9 cellular contexts compared by ENCODE assay signal in the genomic region with DNA sequence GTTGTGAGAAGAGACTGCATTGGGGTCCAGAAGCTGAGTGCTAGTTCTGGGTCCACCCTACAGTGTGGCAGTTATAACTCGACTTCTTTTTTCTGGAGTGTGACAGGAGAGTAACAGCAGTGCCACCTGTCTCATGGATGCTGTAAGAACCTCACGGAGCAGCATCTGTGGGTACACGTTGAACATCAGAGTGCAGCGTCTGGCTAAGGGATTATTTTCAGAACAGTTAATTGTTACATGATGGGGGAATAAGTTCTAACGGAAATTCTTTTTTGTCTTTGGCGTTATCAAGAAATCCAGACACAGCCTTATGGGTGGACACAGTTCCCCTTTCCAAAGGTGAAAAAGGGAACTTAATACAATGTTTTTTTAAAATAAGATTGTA. TPM values are rescaled to one million over a fixed set of nuclear protein-coding genes. Genes with fewer than 3 reads are reported as not detected.
DNase-seq lines count a peak whose midpoint lies in the region; ATAC-seq and TF ChIP-seq lines count a peak whose summit lies in the region.
"Had no signal": no experiment of that assay in that cellular context is flagged by ENCODE, and none has a peak within 500 bp of the region (broad histone marks: within the 10 kb centered on the region; RNA-seq: fewer than 3 reads in every experiment).

No MANE protein-coding gene starts in this region.

- H3K27ac ChIP-seq in caudate nucleus (ENCODE audit: low read depth, low read length) (peak overlapping the region; percentile 21), psoas muscle (peak overlapping the region; percentile 53), uterus (no peak overlapping the region)

- H3K4me1 ChIP-seq in psoas muscle (peaks cover 23% of the 10 kb centered on the region), uterus (no peaks in the 10 kb centered on the region)

- TF ChIP-seq POLR2A in uterus (IDR thresholded peaks at IDR 0.05) = no peak

- TF ChIP-seq CTCF in psoas muscle (IDR thresholded peaks at IDR 0.05) (peak; percentile 12), uterus (IDR thresholded peaks at IDR 0.05) (no peak)

- 21 to 43% (median 24%) methylated on average over 6 of the region's 6 CpGs for WGBS in psoas muscle, 3 donors

- H3K27me3 ChIP-seq in psoas muscle (ENCODE audit: insufficient read depth in 3 of 3, low read length in 2 of 3) (no peaks in the 10 kb centered on the region), uterus (no peaks in the 10 kb centered on the region)

- intact Hi-C loops in psoas muscle (cut with DNase I) (no loop called here), uterus (cut with DNase I; ENCODE audit: low total_unique reads) (loop anchor here (10.0 kb wide), 1 partner anchor 242 kb away; no protein-coding TSS in a partner anchor)

- H3K4me3 ChIP-seq in psoas muscle = no peak overlapping the region
- no peak overlapping the region for H3K4me3 ChIP-seq in uterus

- ATAC-seq in psoas muscle (peak; percentile 67 to 78 (median 76)), GM18907 (IDR thresholded peaks at IDR 0.05; ENCODE audit: unreplicated experiment) (no peak), HG02970 (IDR thresholded peaks at IDR 0.05; ENCODE audit: low FRiP score, unreplicated experiment) (no peak)

- DNase-seq in DMS 273 (lab: John Stamatoyannopoulos, UW; ENCODE audit: unreplicated experiment) = peak; percentile 65
- DNase-seq in DMS 273 treated with DMSO at 0.1 percent for 48 hours (lab: John Stamatoyannopoulos, UW) = no peak
- peak; percentile 69 for DNase-seq in NCI-H82 treated with DMSO at 0.1 percent for 48 hours (lab: John Stamatoyannopoulos, UW; ENCODE audit: unreplicated experiment)
- DNase-seq in caudate nucleus (lab: John Stamatoyannopoulos, UW) = peak in 9 of 61 donors; percentile 3 to 72 (median 17)
- no peak for DNase-seq in psoas muscle
- DNase-seq in uterus = no peak
- DNase-seq: 8988T had no signal

- H3K36me3 ChIP-seq in psoas muscle (ENCODE audit: insufficient read depth in 1 of 2, low read depth in 1 of 2) (peaks cover 0 to 18% of the 10 kb centered on the region in 2 donors), uterus (no peaks in the 10 kb centered on the region)

- H3K9me3 ChIP-seq in psoas muscle = no peaks in the 10 kb centered on the region
- H3K9me3 ChIP-seq in uterus = no peaks in the 10 kb centered on the region

RNA-seq across cellular contexts. Expression of a gene that starts 28.3 kb away (rescaled TPM):
- total RNA-seq in psoas muscle (10 to 100 TPM in 3 of 4 donors, 1 to 10 TPM in 1; 2.2 to 98.4 (median 22.5) TPM), uterus (1 to 10 TPM in 1 of 4 donors, under 1 TPM in 1, not detected in 2; 0.61 to 1.5 TPM)
- polyA plus RNA-seq in psoas muscle = 10 to 100 TPM in 2 of 3 donors, 1 to 10 TPM in 1; 6.1 to 54.2 (median 30.4) TPM

RNA-seq across cellular contexts. Expression of a gene that starts 58.3 kb away (rescaled TPM):
- 10 to 100 TPM; 30.5 to 89.5 (median 76.1) TPM for total RNA-seq in psoas muscle
- polyA plus RNA-seq in psoas muscle = 10 to 100 TPM; 25.5 to 54.4 (median 33.8) TPM
- 10 to 100 TPM; 42.9 to 82.2 (median 74.6) TPM for total RNA-seq in uterus

Comparison
In these comparisons a context has a peak if more than half of its experiments do, and no peak if none do; other contexts are left out.
1. DNase-seq: peak in DMS 273 (single experiment) and NCI-H82 treated with DMSO at 0.1 percent for 48 hours (single experiment); none in DMS 273 treated with DMSO at 0.1 percent for 48 hours (single experiment), psoas muscle (0 of 2) and uterus (0 of 2).
2. H3K27ac ChIP-seq: peak in caudate nucleus (single experiment) and psoas muscle (single experiment); none in uterus (0 of 2).
3. ATAC-seq: peak in psoas muscle (4 of 4); none in GM18907 (single experiment) and HG02970 (single experiment).